Comparison of ENCODE assay signal across 17 cellular contexts in the genomic region with DNA sequence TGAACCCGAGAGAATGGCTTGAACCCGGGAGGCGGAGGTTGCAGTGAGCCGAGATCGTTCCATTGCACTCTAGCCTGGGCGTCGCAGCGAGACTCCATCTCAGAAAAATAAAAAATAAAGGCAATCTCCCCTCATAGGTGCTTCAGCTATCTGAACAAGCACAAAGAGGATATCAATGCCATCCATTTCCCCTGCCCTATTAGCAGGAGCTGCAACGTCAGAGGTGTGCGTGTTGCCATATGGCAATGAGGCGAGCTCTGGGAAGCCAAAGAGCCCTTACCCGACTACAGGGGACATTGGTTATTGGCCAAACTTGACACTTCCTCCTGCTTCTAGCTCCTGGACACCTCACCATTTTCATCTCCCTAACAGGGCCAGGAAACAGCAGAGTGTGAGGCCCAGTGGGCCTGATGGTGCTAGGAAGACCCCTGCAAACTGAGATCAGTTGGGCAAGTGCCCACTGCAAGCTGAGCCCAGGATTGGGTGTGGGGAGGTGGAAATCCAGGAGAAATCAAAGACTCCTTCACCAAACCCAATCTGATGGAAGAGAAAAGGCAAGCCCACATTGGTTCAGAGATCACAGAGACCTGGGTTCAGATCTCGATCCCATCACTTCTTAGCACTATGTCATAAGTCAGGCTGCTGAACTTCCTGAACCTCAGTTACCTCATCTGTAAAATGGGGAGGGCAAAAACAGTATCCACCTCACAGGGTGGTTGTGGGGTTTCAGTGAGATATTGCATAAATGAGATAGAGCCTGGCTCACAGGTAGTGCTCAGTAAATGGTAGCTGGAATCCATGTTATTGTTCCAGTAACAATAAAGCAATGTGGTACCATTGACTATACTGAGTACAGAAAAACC. TPM values are rescaled to one million over a fixed set of nuclear protein-coding genes. Genes with fewer than 3 reads are reported as not detected.
DNase-seq lines count a peak whose midpoint lies in the region; ATAC-seq, FAIRE-seq and TF ChIP-seq lines count a peak whose summit lies in the region.
"Had no signal": no experiment of that assay in that cellular context is flagged by ENCODE, and none has a peak within 500 bp of the region (broad histone marks: within the 10 kb centered on the region; RNA-seq: fewer than 3 reads in every experiment).

No MANE protein-coding gene starts in this region.

- H3K4me2 ChIP-seq in A549 = no peak overlapping the region
- H3K4me2 ChIP-seq: BLaER1 treated with 17β-estradiol and CSF1 and Interleukin-3, amounts not matched to agents 10 nM and 100 nM had no signal

- H3K4me1 Mint-ChIP-seq in Calu3 (ENCODE audit: low read depth, unreplicated experiment) (no peaks in the 10 kb centered on the region), immature natural killer cell (no peaks in the 10 kb centered on the region)

- DNase-seq in A549 (ENCODE audit: low read depth in 1 of 2, low spot score in 1 of 2) (peak in 1 of 2 experiments; percentile 42), Calu3 (no peak), mesenteric fat pad (ENCODE audit: low spot score) (peak; percentile 62), immature natural killer cell (no peak)
- DNase-seq: DMS153, DMS79, GF-D8, H9 had no signal

- no peak for FAIRE-seq in A549 (lab: Jason Lieb, UNC)
- FAIRE-seq: H1 had no signal

- H3K4me3 Mint-ChIP-seq in Calu3 (ENCODE audit: low read depth, unreplicated experiment) (no peak overlapping the region), immature natural killer cell (no peak overlapping the region)
- H3K4me3 Mint-ChIP-seq: B cell; CD8-positive, alpha-beta T cell; H9; IgD-negative memory B cell had no signal

- peaks cover 18% of the 10 kb centered on the region for H3K4me1 ChIP-seq in A549
- no peaks in the 10 kb centered on the region for H3K4me1 ChIP-seq in HUES48 (ENCODE audit: control insufficient read depth, insufficient read depth, low read length)
- H3K4me1 ChIP-seq in gastroesophageal sphincter = no peaks in the 10 kb centered on the region
- H3K4me1 ChIP-seq: BLaER1 treated with 17β-estradiol and CSF1 and Interleukin-3, amounts not matched to agents 10 nM and 100 nM had no signal

- WGBS in A549 (ENCODE audit: missing lambda C conversion rate) = 48% methylated on average over 12 of the region's 13 CpGs
- WGBS in gastroesophageal sphincter (ENCODE audit: low coverage in 1 of 2), 2 donors = 76 to 100% methylated on average over 1 to 4 of the region's 13 CpGs

- intact Hi-C loops in Calu3 (cut with micrococcal nuclease; ENCODE audit: unreplicated experiment) = no loop called here

- TF ChIP-seq POLR2A in A549 (IDR thresholded peaks at IDR 0.05; ENCODE audit: low read length) = no peak
- no peak for TF ChIP-seq POLR2A in gastroesophageal sphincter (IDR thresholded peaks at IDR 0.05)

- ATAC-seq in A549 (peak; percentile 40 to 62; a peak in 5 of 6 replicates), GM19397 (IDR thresholded peaks at IDR 0.05; ENCODE audit: unreplicated experiment) (no peak), gastroesophageal sphincter (no peak), GM18502 (IDR thresholded peaks at IDR 0.05; ENCODE audit: poor library complexity, unreplicated experiment) (no peak)
- ATAC-seq: CD8-positive, alpha-beta T cell had no signal

- BruUV-seq in Calu3 (replicated peaks; lab: Mats Ljungman, UMichigan) = TSS peak; percentile 100

- H3K27me3 Mint-ChIP-seq in Calu3 (ENCODE audit: unreplicated experiment) (no peaks in the 10 kb centered on the region), immature natural killer cell (ENCODE audit: low read depth in 3 of 3) (peaks cover 0 to 7% (median 2%) of the 10 kb centered on the region in 3 donors)
- H3K27me3 Mint-ChIP-seq: B cell, IgD-negative memory B cell had no signal

- H3K9me3 Mint-ChIP-seq in Calu3 (ENCODE audit: low read depth, unreplicated experiment) = no peaks in the 10 kb centered on the region
- H3K9me3 Mint-ChIP-seq in immature natural killer cell = no peaks in the 10 kb centered on the region
- H3K9me3 Mint-ChIP-seq: CD8-positive, alpha-beta T cell; IgD-negative memory B cell had no signal

- TF ChIP-seq EP300 in A549 (IDR thresholded peaks at IDR 0.05) = no peak
- TF ChIP-seq EP300 in gastroesophageal sphincter (IDR thresholded peaks at IDR 0.05) = no peak

- H3K9ac ChIP-seq in HUES48 (ENCODE audit: low read depth, low read length) = no peak overlapping the region
- H3K9ac ChIP-seq: BLaER1 treated with 17β-estradiol and CSF1 and Interleukin-3, amounts not matched to agents 10 nM and 100 nM had no signal

- H3K9me3 ChIP-seq in A549 (no peaks in the 10 kb centered on the region), HUES48 (ENCODE audit: control insufficient read depth, insufficient read depth, low read length) (peaks cover 26% of the 10 kb centered on the region), gastroesophageal sphincter (no peaks in the 10 kb centered on the region)
- H3K9me3 ChIP-seq: BLaER1 treated with 17β-estradiol and CSF1 and Interleukin-3, amounts not matched to agents 10 nM and 100 nM had no signal

- H3K36me3 Mint-ChIP-seq in Calu3 (ENCODE audit: insufficient read depth, unreplicated experiment) (no peaks in the 10 kb centered on the region), immature natural killer cell (no peaks in the 10 kb centered on the region)
- H3K36me3 Mint-ChIP-seq: CD8-positive, alpha-beta T cell; IgD-negative memory B cell had no signal

- TF ChIP-seq RAD21 in A549 (conservative IDR thresholded peaks at IDR 0.05 in 1 of 2, IDR thresholded peaks at IDR 0.05 in 1 of 2) = no peak

- no peaks in the 10 kb centered on the region for H3K36me3 ChIP-seq in HUES48 (ENCODE audit: control insufficient read depth, insufficient read depth, low read length)
- H3K36me3 ChIP-seq in gastroesophageal sphincter = no peaks in the 10 kb centered on the region
- H3K36me3 ChIP-seq: BLaER1 treated with 17β-estradiol and CSF1 and Interleukin-3, amounts not matched to agents 10 nM and 100 nM had no signal

- H3K27ac Mint-ChIP-seq in Calu3 (ENCODE audit: unreplicated experiment) (no peak overlapping the region), immature natural killer cell (no peak overlapping the region)
- H3K27ac Mint-ChIP-seq: B cell; CD8-positive, alpha-beta T cell; H9; IgD-negative memory B cell had no signal

- CTCF ChIA-PET in A549 (lab: Yijun Ruan, JAX) = interaction anchor here (0.5 to 26.9 kb wide), 10 partner anchors 9 to 296 kb away, joined by 3 to 814 read pairs (median 6); no protein-coding TSS in a partner anchor
- CTCF ChIA-PET in Calu3 (lab: Charles Lee) = interaction anchor here (0.6 to 4.7 kb wide), 3 partner anchors 12 to 90 kb away, joined by 3 to 32 read pairs (median 4); a partner anchor contains a TSS

- TF ChIP-seq CTCF in A549 (IDR thresholded peaks at IDR 0.05) (no peak), Calu3 (IDR thresholded peaks at IDR 0.05; ENCODE audit: unreplicated experiment) (no peak), gastroesophageal sphincter (IDR thresholded peaks at IDR 0.05) (no peak)

- H3K4me3 ChIP-seq in A549 (no peak overlapping the region), HUES48 (ENCODE audit: low read depth, low read length) (0 out of 2 replicates have a peak overlapping the region, but pooled peaks have one; percentile 6), gastroesophageal sphincter (no peak overlapping the region)
- H3K4me3 ChIP-seq: BLaER1 treated with 17β-estradiol and CSF1 and Interleukin-3, amounts not matched to agents 10 nM and 100 nM had no signal

- peak overlapping the region; percentile 71 to 79 for H3K27ac ChIP-seq in A549
- H3K27ac ChIP-seq in HUES48 (ENCODE audit: low read depth, low read length) = no peak overlapping the region
- no peak overlapping the region for H3K27ac ChIP-seq in gastroesophageal sphincter
- H3K27ac ChIP-seq: BLaER1 treated with 17β-estradiol and CSF1 and Interleukin-3, amounts not matched to agents 10 nM and 100 nM had no signal

- H3K27me3 ChIP-seq in HUES48 (ENCODE audit: control insufficient read depth, insufficient read depth, low read length) = no peaks in the 10 kb centered on the region
- no peaks in the 10 kb centered on the region for H3K27me3 ChIP-seq in gastroesophageal sphincter
- H3K27me3 ChIP-seq: BLaER1 treated with 17β-estradiol and CSF1 and Interleukin-3, amounts not matched to agents 10 nM and 100 nM had no signal

- POLR2A ChIA-PET in A549 (lab: Yijun Ruan, JAX) = interaction anchor here (1.0 kb wide), 1 partner anchor 23 kb away, joined by 4 read pairs; no protein-coding TSS in a partner anchor

TF ChIP-seq in A549, 52 proteins besides CTCF, POLR2A, EP300 and RAD21:
- no peak for TF ChIP-seq PHF8 (IDR thresholded peaks at IDR 0.05; ENCODE audit: borderline replicate concordance, low read depth)
- no peak for TF ChIP-seq KDM1A (IDR thresholded peaks at IDR 0.05; ENCODE audit: low read depth)
- no peak for TF ChIP-seq CHD4 (IDR thresholded peaks at IDR 0.05; ENCODE audit: borderline replicate concordance)

RNA-seq across cellular contexts. Expression of a gene that starts 21.2 kb away (rescaled TPM):
- polyA plus RNA-seq in A549 (2011; rRNA removed) = 739 and 750 TPM in 2 replicates
- 992 and 1,002 TPM in 2 replicates for polyA plus RNA-seq in A549 (2012; cell fraction: cytosol; rRNA removed)
- 1,027 and 1,105 TPM in 2 replicates for polyA plus RNA-seq in A549 (2012; cell fraction: nucleus; rRNA removed)
- 604 to 638 TPM (median 625 TPM) in 3 replicates for polyA plus RNA-seq in A549 (2017; fragmentation: RNase III; extraction: RNeasy Plus Mini Kit Qiagen cat#74134 plus additional on column Dnase treatment)
- polyA minus RNA-seq in A549 (2011; rRNA and poly(A)+ RNA removed) = 805 and 878 TPM in 2 replicates
- total RNA-seq in Calu3 (2022) = 396 and 416 TPM in 2 replicates
- 215 TPM for total RNA-seq in mesenteric fat pad
- polyA plus RNA-seq in immature natural killer cell = 100 to 1,000 TPM; 277 to 490 (median 364) TPM
- total RNA-seq in gastroesophageal sphincter = 100 to 1,000 TPM; 165 to 302 (median 209) TPM

Comparison
In these comparisons a context has a peak if more than half of its experiments do, and no peak if none do; other contexts are left out.
1. ATAC-seq: peak in A549 (2 of 2); none in GM19397 (single experiment), gastroesophageal sphincter (single experiment) and GM18502 (single experiment).
2. H3K27ac ChIP-seq: peak in A549 (2 of 2); none in HUES48 (single experiment) and gastroesophageal sphincter (0 of 4).